ENCODE assay signal across 8 cellular contexts in genomic region chr3:28349397-28350000, GRCh38. TPM values are rescaled to one million over a fixed set of nuclear protein-coding genes. Genes with fewer than 3 reads are reported as not detected.
DNase-seq lines count a peak whose midpoint lies in the region; ATAC-seq and TF ChIP-seq lines count a peak whose summit lies in the region.

No MANE protein-coding gene starts in this region.

- no peak for TF ChIP-seq CTCF in CD14-positive monocyte (IDR thresholded peaks at IDR 0.05)
- TF ChIP-seq CTCF in OCI-LY1 (IDR thresholded peaks at IDR 0.05; ENCODE audit: low read length) = peak; percentile 42
- TF ChIP-seq CTCF in endodermal cell (conservative IDR thresholded peaks at IDR 0.05) = no peak
- no peak for TF ChIP-seq CTCF in nephron progenitor cell (IDR thresholded peaks at IDR 0.05)

- peak; percentile 4 for ATAC-seq in GM21717 (IDR thresholded peaks at IDR 0.05; ENCODE audit: unreplicated experiment)
- no peak for ATAC-seq in HG03196 (IDR thresholded peaks at IDR 0.05; ENCODE audit: unreplicated experiment)

- DNase-seq in CD14-positive monocyte (ENCODE audit: low spot score) = no peak
- DNase-seq in endodermal cell = no peak
- no peak for DNase-seq in nephron progenitor cell
- no peak for DNase-seq in G401 (ENCODE audit: low spot score)
- DNase-seq in AG08395 (ENCODE audit: low spot score) = no peak

- H3K4me3 ChIP-seq in OCI-LY1 (ENCODE audit: low read depth, low read length, poor library complexity, severe bottlenecking) (peak overlapping the region; percentile 98), endodermal cell (ENCODE audit: low read length) (peak overlapping the region; percentile 89)

- H3K9ac ChIP-seq in OCI-LY1 (ENCODE audit: low read length) = peak overlapping the region; percentile 97
- peak overlapping the region; percentile 76 for H3K9ac ChIP-seq in endodermal cell (ENCODE audit: extremely low read depth, low read length, poor library complexity, severe bottlenecking)

- H3K27me3 Mint-ChIP-seq in CD14-positive monocyte (ENCODE audit: low read depth in 3 of 3) (peaks cover 0 to 2% (median 1%) of the 10 kb centered on the region in 3 donors), endodermal cell (ENCODE audit: insufficient read depth) (no peaks in the 10 kb centered on the region), nephron progenitor cell (ENCODE audit: low read depth, poor library complexity) (no peaks in the 10 kb centered on the region)

- H3K27ac ChIP-seq in OCI-LY1 (ENCODE audit: low read depth, low read length, poor library complexity, severe bottlenecking) = no peak overlapping the region
- H3K27ac ChIP-seq in endodermal cell (ENCODE audit: low read depth, low read length) = peak overlapping the region; percentile 97

- no peaks in the 10 kb centered on the region for H4K20me1 ChIP-seq in OCI-LY1 (ENCODE audit: insufficient read depth, low read length)

- peaks cover 28 to 36% of the 10 kb centered on the region in 2 donors for H3K36me3 Mint-ChIP-seq in CD14-positive monocyte
- peaks cover 20% of the 10 kb centered on the region for H3K36me3 Mint-ChIP-seq in endodermal cell (ENCODE audit: low read depth)
- peaks cover 48% of the 10 kb centered on the region for H3K36me3 Mint-ChIP-seq in nephron progenitor cell (ENCODE audit: low read depth)

- H3K9me3 Mint-ChIP-seq in CD14-positive monocyte (peaks cover 7 to 39% (median 28%) of the 10 kb centered on the region in 7 donors), endodermal cell (peaks cover 14% of the 10 kb centered on the region), nephron progenitor cell (peaks cover 39% of the 10 kb centered on the region)

- H2AFZ ChIP-seq in OCI-LY1 (ENCODE audit: low read length) = peak overlapping the region; percentile 6

- H3K4me1 ChIP-seq in OCI-LY1 (ENCODE audit: insufficient read depth, low read length, severe bottlenecking) = peaks cover 46% of the 10 kb centered on the region
- H3K4me1 ChIP-seq in endodermal cell (ENCODE audit: control insufficient read depth, insufficient read depth, low read length) = peaks cover 6% of the 10 kb centered on the region

- H3K9me2 ChIP-seq in OCI-LY1 (ENCODE audit: low read depth, low read length) = no peaks in the 10 kb centered on the region

- peak overlapping the region; percentile 98 to 100 (median 100) for H3K27ac Mint-ChIP-seq in CD14-positive monocyte
- peak overlapping the region; percentile 98 for H3K27ac Mint-ChIP-seq in endodermal cell
- peak overlapping the region; percentile 99 for H3K27ac Mint-ChIP-seq in nephron progenitor cell

- intact Hi-C loops in CD14-positive monocyte (cut with micrococcal nuclease) = loop anchor here in 1 of 2 donors (2.0 to 5.0 kb wide), 3 partner anchors 17 to 867 kb away; partner anchors contain the start of gene SLC4A7

- WGBS in endodermal cell (ENCODE audit: insufficient coverage in 1 of 2, insufficient read length in 1 of 2), 2 experiments = 10 to 35% methylated on average over 6 to 16 of the region's 16 CpGs

- no peaks in the 10 kb centered on the region for H3F3A ChIP-seq in OCI-LY1 (ENCODE audit: insufficient read depth, low read length)

- H3K79me2 ChIP-seq in OCI-LY1 (ENCODE audit: insufficient read depth, low read length) = peaks cover 7% of the 10 kb centered on the region; the same call in 1 of the 2 replicates

- H3K9me3 ChIP-seq in OCI-LY1 (ENCODE audit: low read length) (0 out of 2 replicates have a peak, but pooled peaks cover 3% of the 10 kb centered on the region), endodermal cell (ENCODE audit: control insufficient read depth, low read length) (peaks cover 20% of the 10 kb centered on the region)

- H3K4me2 ChIP-seq in OCI-LY1 (ENCODE audit: low read length) = peak overlapping the region; percentile 78

- H3K4me1 Mint-ChIP-seq in CD14-positive monocyte (peaks cover 36% of the 10 kb centered on the region), endodermal cell (peaks cover 27% of the 10 kb centered on the region), nephron progenitor cell (peaks cover 45% of the 10 kb centered on the region)

- H3K4me3 Mint-ChIP-seq in CD14-positive monocyte = peak overlapping the region; percentile 89 to 94
- H3K4me3 Mint-ChIP-seq in endodermal cell = peak overlapping the region; percentile 94
- H3K4me3 Mint-ChIP-seq in nephron progenitor cell = peak overlapping the region; percentile 97

- H3K27me3 ChIP-seq in OCI-LY1 (ENCODE audit: insufficient read depth, low read length) (no peaks in the 10 kb centered on the region), endodermal cell (ENCODE audit: control insufficient read depth, insufficient read depth, low read length, poor library complexity, severe bottlenecking) (no peaks in the 10 kb centered on the region)

- in situ Hi-C loops in G401 (cut with HindIII; ENCODE audit: low sequenced_read_pairs) = no loop called here

- H3K36me3 ChIP-seq in OCI-LY1 (ENCODE audit: insufficient read depth, low read length) (no peaks in the 10 kb centered on the region), endodermal cell (ENCODE audit: control insufficient read depth, insufficient read depth, low read length) (peaks cover 14% of the 10 kb centered on the region)

RNA-seq across cellular contexts. Expression of gene AZI2, which starts 0.9 kb away (rescaled TPM):
- polyA plus RNA-seq in CD14-positive monocyte = 100 to 1,000 TPM in 1 of 2 donors, 10 to 100 TPM in 1; 99.3 to 134 TPM
- total RNA-seq in endodermal cell = 10 to 100 TPM; 51.9 to 54.9 TPM
- polyA plus RNA-seq in endodermal cell (2013, experiment 1 of 2) = 83.0 TPM
- 72.6 TPM for polyA plus RNA-seq in endodermal cell (2013, experiment 2 of 2)
- 69.6 and 73.8 TPM in 2 replicates for total RNA-seq in G401 (2014; rRNA removed; shearing (Covaris generic))

RNA-seq across cellular contexts. Expression of gene ZCWPW2, which starts 1.0 kb away (rescaled TPM):
- polyA plus RNA-seq in CD14-positive monocyte = under 1 TPM; 0.35 to 0.41 TPM
- under 1 TPM in 1 of 2 donors, not detected in 1; 0.82 TPM for total RNA-seq in endodermal cell
- 1.2 TPM for polyA plus RNA-seq in endodermal cell (2013, experiment 1 of 2)
- polyA plus RNA-seq in endodermal cell (2013, experiment 2 of 2) = 1.1 TPM
- total RNA-seq in G401 (2014; rRNA removed; shearing (Covaris generic)) = 0.55 and 3.8 TPM in 2 replicates
